Comparison of ENCODE assay signal across 18 cellular contexts in genomic region chr20:35732644-35732982, GRCh38. TPM values are rescaled to one million over a fixed set of nuclear protein-coding genes. Genes with fewer than 3 reads are reported as not detected.
A peak's percentile ranks its signal among the peaks of the same experiment; 100 is the strongest.
DNase-seq lines count a peak whose midpoint lies in the region; ATAC-seq and FAIRE-seq lines count a peak whose summit lies in the region.
"Had no signal": no experiment of that assay in that cellular context is flagged by ENCODE, and none has a peak within 500 bp of the region (broad histone marks: within the 10 kb centered on the region; RNA-seq: fewer than 3 reads in every experiment).

No MANE protein-coding gene starts in this region.

- no peak for FAIRE-seq in RCC 7860 (lab: Jason Lieb, UNC)
- FAIRE-seq: colon, pancreas had no signal

- peak overlapping the region; percentile 59 for H3K27ac Mint-ChIP-seq in stimulated activated naive CD8-positive, alpha-beta T cell treated with anti-CD3 and anti-CD28 coated beads, Interleukin-15, Interleukin-2, amounts not matched to agents 100 ng/mL and 50 ng/mL, for 24 hours
- H3K27ac Mint-ChIP-seq in activated naive CD8-positive, alpha-beta T cell treated with anti-CD3 and anti-CD28 coated beads for 36 hours, result no peak overlapping the region
- peak overlapping the region in 6 of 10 donors; percentile 33 to 80 (median 58) for H3K27ac Mint-ChIP-seq in naive thymus-derived CD8-positive, alpha-beta T cell

- peaks cover 85% of the 10 kb centered on the region for H3K36me3 Mint-ChIP-seq in stimulated activated naive CD8-positive, alpha-beta T cell treated with anti-CD3 and anti-CD28 coated beads, Interleukin-15, Interleukin-2, amounts not matched to agents 100 ng/mL and 50 ng/mL, for 24 hours (ENCODE audit: low read depth)
- peaks cover 43% of the 10 kb centered on the region for H3K36me3 Mint-ChIP-seq in activated naive CD8-positive, alpha-beta T cell treated with anti-CD3 and anti-CD28 coated beads for 36 hours
- H3K36me3 Mint-ChIP-seq in naive thymus-derived CD8-positive, alpha-beta T cell, result peaks cover 10 to 96% (median 37%) of the 10 kb centered on the region in 3 donors

- ATAC-seq in stimulated activated naive CD8-positive, alpha-beta T cell treated with anti-CD3 and anti-CD28 coated beads, Interleukin-15, Interleukin-2, amounts not matched to agents 100 U/mL and 50 U/mL, for 24 hours, result no peak
- no peak for ATAC-seq in naive thymus-derived CD8-positive, alpha-beta T cell
- ATAC-seq: sciatic nerve had no signal

- peaks cover 81% of the 10 kb centered on the region for H3K4me1 Mint-ChIP-seq in stimulated activated naive CD8-positive, alpha-beta T cell treated with anti-CD3 and anti-CD28 coated beads, Interleukin-15, Interleukin-2, amounts not matched to agents 100 ng/mL and 50 ng/mL, for 24 hours (ENCODE audit: low read depth)
- H3K4me1 Mint-ChIP-seq in activated naive CD8-positive, alpha-beta T cell treated with anti-CD3 and anti-CD28 coated beads for 36 hours, result peaks cover 53% of the 10 kb centered on the region
- H3K4me1 Mint-ChIP-seq in naive thymus-derived CD8-positive, alpha-beta T cell, result peaks cover 15 to 77% (median 61%) of the 10 kb centered on the region in 4 donors

- POLR2A ChIA-PET in naive thymus-derived CD8-positive, alpha-beta T cell (lab: Charles Lee), result interaction anchor here (1.7 kb wide), 1 partner anchor 10 kb away, joined by 8 read pairs; the partner anchor contains the start of gene RBM39

- peak overlapping the region; percentile 20 for H3K4me3 Mint-ChIP-seq in stimulated activated naive CD8-positive, alpha-beta T cell treated with anti-CD3 and anti-CD28 coated beads, Interleukin-15, Interleukin-2, amounts not matched to agents 100 ng/mL and 50 ng/mL, for 24 hours
- peak overlapping the region; percentile 48 for H3K4me3 Mint-ChIP-seq in activated naive CD8-positive, alpha-beta T cell treated with anti-CD3 and anti-CD28 coated beads for 36 hours
- H3K4me3 Mint-ChIP-seq in naive thymus-derived CD8-positive, alpha-beta T cell, result peak overlapping the region in 9 of 10 donors; percentile 8 to 75 (median 62)

- intact Hi-C loops in head of caudate nucleus (cut with DNase I), result loop anchor here (10.0 kb wide), 1 partner anchor 152 kb away; no protein-coding TSS in a partner anchor

- H3K9me3 Mint-ChIP-seq in stimulated activated naive CD8-positive, alpha-beta T cell treated with anti-CD3 and anti-CD28 coated beads, Interleukin-15, Interleukin-2, amounts not matched to agents 100 ng/mL and 50 ng/mL, for 24 hours, result no peaks in the 10 kb centered on the region
- H3K9me3 Mint-ChIP-seq in activated naive CD8-positive, alpha-beta T cell treated with anti-CD3 and anti-CD28 coated beads for 36 hours, result no peaks in the 10 kb centered on the region
- H3K9me3 Mint-ChIP-seq in naive thymus-derived CD8-positive, alpha-beta T cell, result no peaks in the 10 kb centered on the region
- H3K9me3 Mint-ChIP-seq: brain had no signal

- DNase-seq in stimulated activated naive CD8-positive, alpha-beta T cell treated with anti-CD3 and anti-CD28 coated beads, Interleukin-15, Interleukin-2, amounts not matched to agents 100 U/mL and 50 U/mL, for 24 hours, result no peak
- DNase-seq in activated naive CD8-positive, alpha-beta T cell treated with anti-CD3 and anti-CD28 coated beads for 36 hours, result no peak
- DNase-seq in naive thymus-derived CD8-positive, alpha-beta T cell, result no peak
- DNase-seq in head of caudate nucleus, result no peak
- DNase-seq in stimulated activated CD4-positive, alpha-beta T cell treated with anti-CD3 and anti-CD28 coated beads, Interleukin-4, amount 100 ng/mL, for 4 hours, result no peak
- no peak for DNase-seq in activated CD4-positive, alpha-beta T cell treated with anti-CD3 and anti-CD28 coated beads, Interleukin-2, amount 50 U/mL, for 48 hours
- no peak for DNase-seq in RCC 7860 (ENCODE audit: low spot score)
- DNase-seq: activated naive CD4-positive, alpha-beta T cell treated with anti-CD3 and anti-CD28 coated beads, Interleukin-2, amount 50 U/mL, for 16 hours; NCI-H1417; NCI-H2171; pancreas; Right ventricle myocardium superior; SW 1271; tibial artery had no signal

- no peaks in the 10 kb centered on the region for H3K27me3 Mint-ChIP-seq in stimulated activated naive CD8-positive, alpha-beta T cell treated with anti-CD3 and anti-CD28 coated beads, Interleukin-15, Interleukin-2, amounts not matched to agents 100 ng/mL and 50 ng/mL, for 24 hours
- H3K27me3 Mint-ChIP-seq in activated naive CD8-positive, alpha-beta T cell treated with anti-CD3 and anti-CD28 coated beads for 36 hours, result peaks cover 3% of the 10 kb centered on the region
- no peaks in the 10 kb centered on the region for H3K27me3 Mint-ChIP-seq in naive thymus-derived CD8-positive, alpha-beta T cell
- H3K27me3 Mint-ChIP-seq: brain had no signal

RNA-seq across cellular contexts. Expression of gene RBM39, which starts 9.4 kb away (rescaled TPM):
- total RNA-seq in activated naive CD8-positive, alpha-beta T cell treated with anti-CD3 and anti-CD28 coated beads for 36 hours, result 100 to 1,000 TPM; 330 to 349 TPM
- 100 to 1,000 TPM; 687 to 713 TPM for total RNA-seq in naive thymus-derived CD8-positive, alpha-beta T cell
- 100 to 1,000 TPM; 110 to 134 (median 112) TPM for polyA plus RNA-seq in naive thymus-derived CD8-positive, alpha-beta T cell

RNA-seq across cellular contexts. Expression of gene ROMO1, which starts 33.4 kb away (rescaled TPM):
- 100 to 1,000 TPM; 121 to 137 TPM for total RNA-seq in activated naive CD8-positive, alpha-beta T cell treated with anti-CD3 and anti-CD28 coated beads for 36 hours
- 10 to 100 TPM; 39.7 to 40.3 TPM for total RNA-seq in naive thymus-derived CD8-positive, alpha-beta T cell
- polyA plus RNA-seq in naive thymus-derived CD8-positive, alpha-beta T cell, result 100 to 1,000 TPM; 305 to 421 (median 381) TPM

RNA-seq across cellular contexts. Expression of gene NFS1, which starts 33.5 kb away (rescaled TPM):
- total RNA-seq in activated naive CD8-positive, alpha-beta T cell treated with anti-CD3 and anti-CD28 coated beads for 36 hours, result 10 to 100 TPM; 37.2 to 38.2 TPM
- total RNA-seq in naive thymus-derived CD8-positive, alpha-beta T cell, result 10 to 100 TPM; 24.8 to 25.5 TPM
- 10 to 100 TPM in 2 of 3 donors, 1 to 10 TPM in 1; 8.6 to 16.6 (median 14.1) TPM for polyA plus RNA-seq in naive thymus-derived CD8-positive, alpha-beta T cell

RNA-seq across cellular contexts. Expression of gene PHF20, which starts 39.2 kb away (rescaled TPM):
- total RNA-seq in activated naive CD8-positive, alpha-beta T cell treated with anti-CD3 and anti-CD28 coated beads for 36 hours, result 10 to 100 TPM; 50.2 to 50.6 TPM
- total RNA-seq in naive thymus-derived CD8-positive, alpha-beta T cell, result 10 to 100 TPM; 79.0 to 82.8 TPM
- polyA plus RNA-seq in naive thymus-derived CD8-positive, alpha-beta T cell, result 100 to 1,000 TPM; 114 to 135 (median 125) TPM
